Comparison of ENCODE assay signal across 1 cellular context in genomic region chr18:48538531-48539405, GRCh38.
TF ChIP-seq lines count a peak whose summit lies in the region.

Gene CTIF, plus strand, starts transcription at chr18:48539031. Its CDS starts 80,535 bp downstream, at chr18:48619566.

TF ChIP-seq in HepG2, 621 proteins besides CTCF, POLR2A, EP300 and RAD21 (continued from another document):
- TF ChIP-seq ZNF3 (CRISPR knock-in tag; IDR thresholded peaks at IDR 0.05): no peak
- TF ChIP-seq, protein P1, sequence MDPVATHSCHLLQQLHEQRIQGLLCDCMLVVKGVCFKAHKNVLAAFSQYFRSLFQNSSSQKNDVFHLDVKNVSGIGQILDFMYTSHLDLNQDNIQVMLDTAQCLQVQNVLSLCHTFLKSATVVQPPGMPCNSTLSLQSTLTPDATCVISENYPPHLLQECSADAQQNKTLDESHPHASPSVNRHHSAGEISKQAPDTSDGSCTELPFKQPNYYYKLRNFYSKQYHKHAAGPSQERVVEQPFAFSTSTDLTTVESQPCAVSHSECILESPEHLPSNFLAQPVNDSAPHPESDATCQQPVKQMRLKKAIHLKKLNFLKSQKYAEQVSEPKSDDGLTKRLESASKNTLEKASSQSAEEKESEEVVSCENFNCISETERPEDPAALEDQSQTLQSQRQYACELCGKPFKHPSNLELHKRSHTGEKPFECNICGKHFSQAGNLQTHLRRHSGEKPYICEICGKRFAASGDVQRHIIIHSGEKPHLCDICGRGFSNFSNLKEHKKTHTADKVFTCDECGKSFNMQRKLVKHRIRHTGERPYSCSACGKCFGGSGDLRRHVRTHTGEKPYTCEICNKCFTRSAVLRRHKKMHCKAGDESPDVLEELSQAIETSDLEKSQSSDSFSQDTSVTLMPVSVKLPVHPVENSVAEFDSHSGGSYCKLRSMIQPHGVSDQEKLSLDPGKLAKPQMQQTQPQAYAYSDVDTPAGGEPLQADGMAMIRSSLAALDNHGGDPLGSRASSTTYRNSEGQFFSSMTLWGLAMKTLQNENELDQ (CRISPR knock-in tag; IDR thresholded peaks at IDR 0.05; ENCODE audit: borderline replicate concordance): no peak
- TF ChIP-seq PREB (CRISPR knock-in tag; IDR thresholded peaks at IDR 0.05): no peak
- TF ChIP-seq ZNF34 (CRISPR knock-in tag; IDR thresholded peaks at IDR 0.05; ENCODE audit: borderline replicate concordance): no peak
- no peak for TF ChIP-seq ZFP36 (IDR thresholded peaks at IDR 0.05; ENCODE audit: borderline replicate concordance, low read depth, low read length, partially characterized antibody)
- no peak for TF ChIP-seq ZNF512B (CRISPR knock-in tag; IDR thresholded peaks at IDR 0.05; ENCODE audit: borderline replicate concordance)
- TF ChIP-seq ZNF616 (CRISPR knock-in tag; IDR thresholded peaks at IDR 0.05; ENCODE audit: low read depth): no peak
- no peak for TF ChIP-seq ZNF234 (CRISPR knock-in tag; conservative IDR thresholded peaks at IDR 0.05)
- peak; percentile 82 for TF ChIP-seq CREM (IDR thresholded peaks at IDR 0.05)
- TF ChIP-seq CREM (CRISPR knock-in tag; IDR thresholded peaks at IDR 0.05): no peak
